Comparison of ENCODE assay signal across 20 cellular contexts in the genomic region with DNA sequence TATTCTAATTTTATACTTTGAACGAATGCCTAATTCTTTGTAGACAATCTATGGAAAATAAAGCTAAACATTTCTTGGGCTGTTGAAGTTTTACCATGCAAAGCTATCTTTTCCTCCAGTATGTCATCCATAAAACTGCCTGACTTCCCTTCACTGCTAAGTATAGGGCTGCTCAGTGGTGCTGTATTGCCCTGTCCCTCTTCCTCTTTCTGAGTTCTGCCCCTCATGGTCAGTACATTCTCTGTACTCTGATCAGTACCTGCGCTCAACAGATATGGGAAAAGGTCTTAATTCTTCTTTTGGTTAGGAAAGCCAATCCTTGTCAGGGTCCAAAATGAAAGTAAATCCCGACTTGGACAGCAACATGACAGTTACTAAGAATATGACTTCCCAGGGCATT.
"Had no signal": no experiment of that assay in that cellular context is flagged by ENCODE, and none has a peak within 500 bp of the region (broad histone marks: within the 10 kb centered on the region; RNA-seq: fewer than 3 reads in every experiment).

No MANE protein-coding gene starts in this region.

- H2AFZ ChIP-seq: PC-9 had no signal

- H3K36me3 ChIP-seq: brain microvascular endothelial cell, cardiac muscle cell, WERI-Rb-1 had no signal

- H3K27ac ChIP-seq: brain microvascular endothelial cell, cardiac muscle cell, PC-9, WERI-Rb-1 had no signal

- ATAC-seq: activated CD8-positive, alpha-beta T cell treated with anti-CD3 and anti-CD28 coated beads for 36 hours; activated T-cell treated with anti-CD3 and anti-CD28 coated beads, Interleukin-2, amount 50 U/mL, for 72 hours had no signal

- DNase-seq: activated CD4-positive, alpha-beta T cell treated with anti-CD3 and anti-CD28 coated beads for 4 hours; activated CD8-positive, alpha-beta memory T cell treated with anti-CD3 and anti-CD28 coated beads, Interleukin-2, amount 50 U/mL, for 4 hours; activated CD8-positive, alpha-beta T cell treated with anti-CD3 and anti-CD28 coated beads for 36 hours; activated gamma-delta T cell treated with Interleukin-2 at 50 U/mL for 16 hours; activated naive CD4-positive, alpha-beta T cell treated with anti-CD3 and anti-CD28 coated beads, Interleukin-2, amount 10 ng/mL, durations not matched to agents 7 days and 5 days; activated naive CD8-positive, alpha-beta T cell treated with anti-CD3 and anti-CD28 coated beads for 36 hours; activated T-cell treated with anti-CD3 and anti-CD28 coated beads, Interleukin-2, amount 50 U/mL, for 72 hours; brain microvascular endothelial cell; NCI-H1105; NCI-H1436; NCI-H1694 treated with DMSO at 0.1 percent for 48 hours; NCI-H2029 treated with DMSO at 0.1 percent for 48 hours; NCI-H345; NCI-H510A; NCI-H526 treated with DMSO at 0.1 percent for 48 hours; NCI-H82; PC-9; SHP77 treated with DMSO at 0.1 percent for 48 hours; WERI-Rb-1 had no signal

- H3K4me3 ChIP-seq: cardiac muscle cell, PC-9 had no signal

- H3K4me2 ChIP-seq: PC-9 had no signal

- H3K27me3 ChIP-seq: brain microvascular endothelial cell, cardiac muscle cell had no signal
